1 cellular context compared by ENCODE assay signal in genomic region chr1:157966034-157966671, GRCh38.
TF ChIP-seq lines count a peak whose summit lies in the region.

No MANE protein-coding gene starts in this region.

TF ChIP-seq in GM23338, 12 proteins besides CTCF, POLR2A, EP300 and RAD21 (continued from another document):
- TF ChIP-seq ETS1 (IDR thresholded peaks at IDR 0.05) (no peak), STAT1 (IDR thresholded peaks at IDR 0.05; ENCODE audit: unreplicated experiment) (no peak), EZH2 (IDR thresholded peaks at IDR 0.05; ENCODE audit: low read depth, unreplicated experiment) (no peak)
- TF ChIP-seq, protein P1, sequence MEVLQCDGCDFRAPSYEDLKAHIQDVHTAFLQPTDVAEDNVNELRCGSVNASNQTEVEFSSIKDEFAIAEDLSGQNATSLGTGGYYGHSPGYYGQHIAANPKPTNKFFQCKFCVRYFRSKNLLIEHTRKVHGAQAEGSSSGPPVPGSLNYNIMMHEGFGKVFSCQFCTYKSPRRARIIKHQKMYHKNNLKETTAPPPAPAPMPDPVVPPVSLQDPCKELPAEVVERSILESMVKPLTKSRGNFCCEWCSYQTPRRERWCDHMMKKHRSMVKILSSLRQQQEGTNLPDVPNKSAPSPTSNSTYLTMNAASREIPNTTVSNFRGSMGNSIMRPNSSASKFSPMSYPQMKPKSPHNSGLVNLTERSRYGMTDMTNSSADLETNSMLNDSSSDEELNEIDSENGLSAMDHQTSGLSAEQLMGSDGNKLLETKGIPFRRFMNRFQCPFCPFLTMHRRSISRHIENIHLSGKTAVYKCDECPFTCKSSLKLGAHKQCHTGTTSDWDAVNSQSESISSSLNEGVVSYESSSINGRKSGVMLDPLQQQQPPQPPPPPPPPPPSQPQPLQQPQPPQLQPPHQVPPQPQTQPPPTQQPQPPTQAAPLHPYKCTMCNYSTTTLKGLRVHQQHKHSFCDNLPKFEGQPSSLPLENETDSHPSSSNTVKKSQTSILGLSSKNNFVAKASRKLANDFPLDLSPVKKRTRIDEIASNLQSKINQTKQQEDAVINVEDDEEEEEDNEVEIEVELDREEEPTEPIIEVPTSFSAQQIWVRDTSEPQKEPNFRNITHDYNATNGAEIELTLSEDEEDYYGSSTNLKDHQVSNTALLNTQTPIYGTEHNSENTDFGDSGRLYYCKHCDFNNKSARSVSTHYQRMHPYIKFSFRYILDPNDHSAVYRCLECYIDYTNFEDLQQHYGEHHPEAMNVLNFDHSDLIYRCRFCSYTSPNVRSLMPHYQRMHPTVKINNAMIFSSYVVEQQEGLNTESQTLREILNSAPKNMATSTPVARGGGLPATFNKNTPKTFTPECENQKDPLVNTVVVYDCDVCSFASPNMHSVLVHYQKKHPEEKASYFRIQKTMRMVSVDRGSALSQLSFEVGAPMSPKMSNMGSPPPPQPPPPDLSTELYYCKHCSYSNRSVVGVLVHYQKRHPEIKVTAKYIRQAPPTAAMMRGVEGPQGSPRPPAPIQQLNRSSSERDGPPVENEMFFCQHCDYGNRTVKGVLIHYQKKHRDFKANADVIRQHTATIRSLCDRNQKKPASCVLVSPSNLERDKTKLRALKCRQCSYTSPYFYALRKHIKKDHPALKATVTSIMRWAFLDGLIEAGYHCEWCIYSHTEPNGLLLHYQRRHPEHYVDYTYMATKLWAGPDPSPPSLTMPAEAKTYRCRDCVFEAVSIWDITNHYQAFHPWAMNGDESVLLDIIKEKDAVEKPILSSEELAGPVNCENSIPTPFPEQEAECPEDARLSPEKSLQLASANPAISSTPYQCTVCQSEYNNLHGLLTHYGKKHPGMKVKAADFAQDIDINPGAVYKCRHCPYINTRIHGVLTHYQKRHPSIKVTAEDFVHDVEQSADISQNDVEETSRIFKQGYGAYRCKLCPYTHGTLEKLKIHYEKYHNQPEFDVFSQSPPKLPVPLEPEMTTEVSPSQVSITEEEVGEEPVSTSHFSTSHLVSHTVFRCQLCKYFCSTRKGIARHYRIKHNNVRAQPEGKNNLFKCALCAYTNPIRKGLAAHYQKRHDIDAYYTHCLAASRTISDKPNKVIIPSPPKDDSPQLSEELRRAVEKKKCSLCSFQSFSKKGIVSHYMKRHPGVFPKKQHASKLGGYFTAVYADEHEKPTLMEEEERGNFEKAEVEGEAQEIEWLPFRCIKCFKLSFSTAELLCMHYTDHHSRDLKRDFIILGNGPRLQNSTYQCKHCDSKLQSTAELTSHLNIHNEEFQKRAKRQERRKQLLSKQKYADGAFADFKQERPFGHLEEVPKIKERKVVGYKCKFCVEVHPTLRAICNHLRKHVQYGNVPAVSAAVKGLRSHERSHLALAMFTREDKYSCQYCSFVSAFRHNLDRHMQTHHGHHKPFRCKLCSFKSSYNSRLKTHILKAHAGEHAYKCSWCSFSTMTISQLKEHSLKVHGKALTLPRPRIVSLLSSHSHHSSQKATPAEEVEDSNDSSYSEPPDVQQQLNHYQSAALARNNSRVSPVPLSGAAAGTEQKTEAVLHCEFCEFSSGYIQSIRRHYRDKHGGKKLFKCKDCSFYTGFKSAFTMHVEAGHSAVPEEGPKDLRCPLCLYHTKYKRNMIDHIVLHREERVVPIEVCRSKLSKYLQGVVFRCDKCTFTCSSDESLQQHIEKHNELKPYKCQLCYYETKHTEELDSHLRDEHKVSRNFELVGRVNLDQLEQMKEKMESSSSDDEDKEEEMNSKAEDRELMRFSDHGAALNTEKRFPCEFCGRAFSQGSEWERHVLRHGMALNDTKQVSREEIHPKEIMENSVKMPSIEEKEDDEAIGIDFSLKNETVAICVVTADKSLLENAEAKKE (CRISPR knock-in tag; IDR thresholded peaks at IDR 0.05), result no peak
